8 cellular contexts compared by ENCODE assay signal in the genomic region with DNA sequence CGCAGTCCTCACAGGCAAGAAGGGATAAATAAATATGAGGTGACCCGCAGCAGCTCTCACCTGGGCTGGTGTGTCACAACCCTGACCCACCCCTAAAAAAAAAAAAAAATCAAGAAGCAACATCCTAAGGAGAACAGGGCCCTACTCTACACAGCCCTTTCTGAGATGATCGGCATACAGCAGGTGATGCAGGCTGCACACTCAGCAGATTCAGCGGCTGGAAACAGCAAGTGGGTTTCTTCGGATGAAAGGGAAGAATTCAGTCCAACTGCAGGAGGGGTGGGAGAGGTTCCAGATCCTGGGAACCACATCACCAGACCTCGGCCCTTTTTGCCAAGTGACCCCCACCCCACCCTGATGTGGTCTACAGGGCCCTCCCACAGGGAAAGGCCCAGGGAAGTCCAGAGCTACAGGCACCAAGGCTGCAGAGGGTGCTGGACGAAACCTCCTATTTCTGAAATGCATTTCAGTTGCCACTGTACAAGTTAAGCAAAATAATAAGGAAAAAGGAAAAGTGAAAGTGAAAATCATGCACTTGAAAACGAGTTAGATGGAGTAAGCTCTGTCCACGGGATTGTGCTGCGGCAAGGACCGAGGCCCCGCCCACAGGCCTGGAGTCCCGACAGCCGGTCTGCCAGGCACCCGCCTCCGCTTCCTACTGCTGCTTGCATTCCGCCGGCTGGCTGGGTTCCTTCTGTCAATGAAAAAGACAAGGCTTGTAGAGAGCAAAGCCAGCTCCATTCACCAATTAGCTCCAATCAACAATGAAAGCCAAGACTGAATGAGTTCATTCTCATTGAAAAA. TPM values are rescaled to one million over a fixed set of nuclear protein-coding genes. Genes with fewer than 3 reads are reported as not detected.
DNase-seq lines count a peak whose midpoint lies in the region; ATAC-seq and TF ChIP-seq lines count a peak whose summit lies in the region.

No MANE protein-coding gene starts in this region.

- intact Hi-C loops in A673 (cut with micrococcal nuclease; ENCODE audit: unreplicated experiment) (no loop called here), posterior vena cava (cut with DNase I) (no loop called here)

- in situ Hi-C loops in astrocyte of the spinal cord (cut with HindIII; ENCODE audit: low sequenced_read_pairs): no loop called here
- in situ Hi-C loops in HAP-1 (cut with MboI; ENCODE audit: low sequenced_read_pairs): loop anchor here (25.0 kb wide), 1 partner anchor 467 kb away; no protein-coding TSS in a partner anchor

- H3K9me3 ChIP-seq in A673 (ENCODE audit: low read depth, low read length, poor library complexity, severe bottlenecking) (no peaks in the 10 kb centered on the region), right atrium auricular region (no peaks in the 10 kb centered on the region), HAP-1 (no peaks in the 10 kb centered on the region)

- TF ChIP-seq CTCF in A673 (conservative IDR thresholded peaks at IDR 0.05; ENCODE audit: low read depth, low read length) (no peak), astrocyte of the spinal cord (IDR thresholded peaks at IDR 0.05; ENCODE audit: low read depth, low read length) (no peak), right atrium auricular region (IDR thresholded peaks at IDR 0.05) (no peak)

- no TSS peak for BruUV-seq in A673 (replicated peaks; lab: Mats Ljungman, UMichigan)

- peak; percentile 94 for DNase-seq in A673 (ENCODE audit: low spot score)
- DNase-seq in NCI-H1694 (lab: John Stamatoyannopoulos, UW): peak; percentile 61
- DNase-seq in astrocyte of the spinal cord (ENCODE audit: low read depth, low spot score): peak; percentile 93
- DNase-seq in right atrium auricular region (ENCODE audit: low spot score): peak; percentile 93
- peak; percentile 97 for DNase-seq in posterior vena cava (ENCODE audit: low spot score)
- no peak for DNase-seq in HAP-1 (ENCODE audit: low spot score in 2 of 2)
- no peak for DNase-seq in mesenteric fat pad (ENCODE audit: low spot score)

- POLR2A ChIA-PET in A673 (lab: Charles Lee; ENCODE audit: low non-redundant PET): no interaction called here

- H3K27me3 ChIP-seq in A673 (replicated peaks; ENCODE audit: insufficient read depth, low read depth, low read length, poor library complexity) (no peaks in the 10 kb centered on the region), right atrium auricular region (no peaks in the 10 kb centered on the region), HAP-1 (ENCODE audit: low read depth) (no peaks in the 10 kb centered on the region)

- H3K36me3 ChIP-seq in A673 (ENCODE audit: insufficient read depth, low read length, poor library complexity, severe bottlenecking): peaks cover 35% of the 10 kb centered on the region
- peaks cover 10% of the 10 kb centered on the region for H3K36me3 ChIP-seq in right atrium auricular region
- peaks cover 61% of the 10 kb centered on the region for H3K36me3 ChIP-seq in HAP-1 (replicated peaks)

- peaks cover 22% of the 10 kb centered on the region for H3K4me1 ChIP-seq in A673 (ENCODE audit: insufficient read depth, low read length, poor library complexity, severe bottlenecking)
- H3K4me1 ChIP-seq in right atrium auricular region: peaks cover 0 to 47% of the 10 kb centered on the region in 2 donors
- H3K4me1 ChIP-seq in HAP-1: no peaks in the 10 kb centered on the region

- peak overlapping the region; percentile 5 for H3K27ac ChIP-seq in A673 (ENCODE audit: low read depth, low read length, poor library complexity, severe bottlenecking)
- peak overlapping the region; percentile 27 to 62 for H3K27ac ChIP-seq in right atrium auricular region

- ATAC-seq in HG03565 (IDR thresholded peaks at IDR 0.05; ENCODE audit: unreplicated experiment): no peak

- CTCF ChIA-PET in A673 (lab: Charles Lee): no interaction called here

- H3K4me3 ChIP-seq in A673 (ENCODE audit: low read depth, low read length, poor library complexity, severe bottlenecking): peak overlapping the region; percentile 5
- peak overlapping the region; percentile 23 for H3K4me3 ChIP-seq in astrocyte of the spinal cord (ENCODE audit: low read depth, low read length)
- H3K4me3 ChIP-seq in right atrium auricular region: peak overlapping the region in 1 of 2 donors; percentile 18
- H3K4me3 ChIP-seq in HAP-1: no peak overlapping the region

RNA-seq across cellular contexts. Expression of gene PHLDA2, which starts 15.9 kb away (rescaled TPM):
- 25.0 and 33.7 TPM in 2 replicates for total RNA-seq in A673 (2021)
- 1 to 10 TPM; 1.8 to 2.6 TPM for total RNA-seq in right atrium auricular region
- total RNA-seq in posterior vena cava: 1 to 10 TPM; 4.6 to 8.1 TPM
- total RNA-seq in mesenteric fat pad: 6.8 TPM

RNA-seq across cellular contexts. Expression of gene NAP1L4, which starts 47.0 kb away (rescaled TPM):
- total RNA-seq in A673 (2021): 169 and 184 TPM in 2 replicates
- 100 to 1,000 TPM in 1 of 2 donors, 10 to 100 TPM in 1; 79.2 to 128 TPM for total RNA-seq in right atrium auricular region
- 100 to 1,000 TPM in 1 of 2 donors, 10 to 100 TPM in 1; 89.0 to 118 TPM for total RNA-seq in posterior vena cava
- 96.1 TPM for total RNA-seq in mesenteric fat pad

RNA-seq across cellular contexts. Expression of gene CDKN1C, which starts 59.6 kb away (rescaled TPM):
- total RNA-seq in A673 (2021) (2.9 and 3.5 TPM in 2 replicates), right atrium auricular region (10 to 100 TPM; 17.2 to 28.7 TPM), posterior vena cava (10 to 100 TPM; 23.6 to 58.8 TPM), mesenteric fat pad (252 TPM)

Comparison
In these comparisons a context has a peak if more than half of its experiments do, and no peak if none do; other contexts are left out.
1. DNase-seq: peak in A673 (single experiment), NCI-H1694 (single experiment), astrocyte of the spinal cord (single experiment), right atrium auricular region (single experiment) and posterior vena cava (single experiment); none in HAP-1 (0 of 2) and mesenteric fat pad (single experiment).